Comparison of ENCODE assay signal across 8 cellular contexts in the genomic region with DNA sequence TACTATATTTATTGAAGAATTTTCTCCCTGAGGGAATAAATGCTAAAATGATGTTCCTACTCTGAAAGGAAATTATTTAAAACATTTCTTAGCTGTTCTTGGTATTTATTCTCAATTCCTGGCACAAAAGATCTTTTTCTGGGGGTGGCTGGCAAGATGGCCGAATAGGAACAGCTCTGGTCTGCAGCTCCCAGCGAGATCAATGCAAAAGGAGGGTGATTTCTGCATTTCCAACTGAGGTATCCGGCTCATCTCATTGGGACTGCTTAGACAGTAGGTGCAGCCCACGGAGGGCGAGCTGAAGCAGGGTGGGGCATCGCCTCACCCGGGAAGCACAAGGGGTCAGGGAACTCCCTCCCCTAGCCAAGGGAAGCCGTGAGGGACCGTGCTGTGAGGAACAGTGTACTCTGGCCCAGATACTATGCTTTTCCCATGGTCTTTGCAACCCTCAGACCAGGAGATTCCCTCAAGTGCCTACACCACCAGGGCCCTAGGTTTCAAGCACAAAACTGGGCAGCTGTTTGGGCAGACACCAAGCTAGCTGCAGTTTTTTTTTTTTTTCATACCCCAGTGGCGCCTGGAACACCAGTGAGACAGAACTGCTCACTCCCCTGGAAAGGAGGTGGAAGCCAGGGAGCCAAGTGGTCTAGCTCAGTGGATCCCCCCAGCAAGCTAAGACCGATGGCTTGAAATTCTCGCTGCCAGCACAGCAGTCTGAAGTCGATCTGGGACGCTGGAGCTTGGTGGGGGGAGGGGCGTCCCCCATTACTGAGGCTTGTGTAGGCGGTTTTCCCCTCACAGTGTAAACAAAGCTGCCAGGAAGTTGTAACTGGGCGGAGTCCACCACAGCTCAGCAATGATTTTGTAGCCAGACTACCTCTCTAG.
DNase-seq lines count a peak whose midpoint lies in the region; ATAC-seq and TF ChIP-seq lines count a peak whose summit lies in the region.
"Not testable (repeated sequence)": the region's sequence is repeated elsewhere in the genome, so short reads cannot be mapped to it uniquely, and the experiment has no call there.

No MANE protein-coding gene starts in this region.

- H3K4me1 Mint-ChIP-seq in Calu3 (ENCODE audit: low read depth, unreplicated experiment); endodermal cell: not testable (repeated sequence)

- H3K9ac ChIP-seq in endodermal cell (ENCODE audit: extremely low read depth, low read length, poor library complexity, severe bottlenecking); mucosa of rectum (ENCODE audit: low read depth in 1 of 2, low read length in 2 of 2): not testable (repeated sequence)

- WGBS in endodermal cell (ENCODE audit: insufficient coverage in 1 of 2, insufficient read length in 1 of 2), 2 experiments, result 73 to 87% methylated on average over 5 to 17 of the region's 17 CpGs

- H3K9me3 Mint-ChIP-seq in Calu3 (ENCODE audit: low read depth, unreplicated experiment), result not testable (repeated sequence)
- H3K9me3 Mint-ChIP-seq in endodermal cell, result peaks cover 65% of the 10 kb centered on the region

- BruUV-seq in Calu3 (replicated peaks; lab: Mats Ljungman, UMichigan), result not testable (repeated sequence)

- H3K36me3 Mint-ChIP-seq in Calu3 (ENCODE audit: insufficient read depth, unreplicated experiment); endodermal cell (ENCODE audit: low read depth): not testable (repeated sequence)

- H3K4me3 Mint-ChIP-seq in Calu3 (ENCODE audit: low read depth, unreplicated experiment); endodermal cell: not testable (repeated sequence)

- not testable (repeated sequence) for H3K36me3 ChIP-seq in Peyer's patch; endodermal cell (ENCODE audit: control insufficient read depth, insufficient read depth, low read length); mucosa of rectum (ENCODE audit: control insufficient read depth in 2 of 2, insufficient read depth in 2 of 2, low read length in 2 of 2)

- not testable (repeated sequence) for H3K27ac Mint-ChIP-seq in Calu3 (ENCODE audit: unreplicated experiment); endodermal cell

- TF ChIP-seq POLR2A in Peyer's patch (IDR thresholded peaks at IDR 0.05), result not testable (repeated sequence)

- DNase-seq in Calu3, result peak; percentile 66
- DNase-seq in Peyer's patch, result peak; percentile 56 to 88 (median 65)
- peak; percentile 12 for DNase-seq in activated T-cell treated with anti-CD3 and anti-CD28 coated beads for 4 hours
- DNase-seq in endodermal cell, result peak; percentile 70
- DNase-seq in stimulated activated CD8-positive, alpha-beta memory T cell treated with anti-CD3 and anti-CD28 coated beads, Interleukin-2, amount 100 ng/mL, for 48 hours (ENCODE audit: low read depth in 2 of 2), result peak; percentile 3 to 6

- H3K9me3 ChIP-seq in Peyer's patch; endodermal cell (ENCODE audit: control insufficient read depth, low read length); mucosa of rectum (ENCODE audit: control insufficient read depth in 2 of 2, low read length in 2 of 2): not testable (repeated sequence)

- CTCF ChIA-PET in Calu3 (lab: Charles Lee), result interaction anchor here (0.7 to 0.9 kb wide), 3 partner anchors 9 to 295 kb away, joined by 3 read pairs; no protein-coding TSS in a partner anchor

- intact Hi-C loops in Calu3 (cut with micrococcal nuclease; ENCODE audit: unreplicated experiment), result not testable (repeated sequence)

- H3K27me3 ChIP-seq in Peyer's patch; endodermal cell (ENCODE audit: control insufficient read depth, insufficient read depth, low read length, poor library complexity, severe bottlenecking); mucosa of rectum (ENCODE audit: control insufficient read depth in 2 of 2, insufficient read depth in 2 of 2, low read length in 2 of 2): not testable (repeated sequence)

- H3K27ac ChIP-seq in Peyer's patch, result peak overlapping the region in 1 of 4 donors; percentile 46
- not testable (repeated sequence) for H3K27ac ChIP-seq in endodermal cell (ENCODE audit: low read depth, low read length); mucosa of rectum (ENCODE audit: low read depth in 2 of 2, low read length in 2 of 2)

- H3K27me3 Mint-ChIP-seq in Calu3 (ENCODE audit: unreplicated experiment); endodermal cell (ENCODE audit: insufficient read depth): not testable (repeated sequence)

- peak; percentile 93 for ATAC-seq in GM21423 (IDR thresholded peaks at IDR 0.05; ENCODE audit: unreplicated experiment)
- peak; percentile 68 for ATAC-seq in HG03558 (IDR thresholded peaks at IDR 0.05; ENCODE audit: extremely low read depth, unreplicated experiment)

- H3K4me3 ChIP-seq in Peyer's patch, result peak overlapping the region in 2 of 4 donors; percentile 16 to 31
- not testable (repeated sequence) for H3K4me3 ChIP-seq in endodermal cell (ENCODE audit: low read length)
- peak overlapping the region; percentile 18 to 48 for H3K4me3 ChIP-seq in mucosa of rectum (ENCODE audit: low read length in 2 of 2)

- not testable (repeated sequence) for H3K4me1 ChIP-seq in Peyer's patch; endodermal cell (ENCODE audit: control insufficient read depth, insufficient read depth, low read length); mucosa of rectum (ENCODE audit: control insufficient read depth in 2 of 2, insufficient read depth in 2 of 2, low read length in 2 of 2)

- TF ChIP-seq CTCF in Calu3 (IDR thresholded peaks at IDR 0.05; ENCODE audit: unreplicated experiment); Peyer's patch (IDR thresholded peaks at IDR 0.05); endodermal cell (conservative IDR thresholded peaks at IDR 0.05): not testable (repeated sequence)

Comparison
In these comparisons a context has a peak if more than half of its experiments do, and no peak if none do; other contexts are left out.
1. DNase-seq: peak in every context shown above with its lines; median percentile 70 in endodermal cell; 66 in Calu3; 65 in Peyer's patch; 12 in activated T-cell treated with anti-CD3 and anti-CD28 coated beads for 4 hours; 4 in stimulated activated CD8-positive, alpha-beta memory T cell treated with anti-CD3 and anti-CD28 coated beads, Interleukin-2, amount 100 ng/mL, for 48 hours.